ENCODE assay signal across 1 cellular context in the genomic region with DNA sequence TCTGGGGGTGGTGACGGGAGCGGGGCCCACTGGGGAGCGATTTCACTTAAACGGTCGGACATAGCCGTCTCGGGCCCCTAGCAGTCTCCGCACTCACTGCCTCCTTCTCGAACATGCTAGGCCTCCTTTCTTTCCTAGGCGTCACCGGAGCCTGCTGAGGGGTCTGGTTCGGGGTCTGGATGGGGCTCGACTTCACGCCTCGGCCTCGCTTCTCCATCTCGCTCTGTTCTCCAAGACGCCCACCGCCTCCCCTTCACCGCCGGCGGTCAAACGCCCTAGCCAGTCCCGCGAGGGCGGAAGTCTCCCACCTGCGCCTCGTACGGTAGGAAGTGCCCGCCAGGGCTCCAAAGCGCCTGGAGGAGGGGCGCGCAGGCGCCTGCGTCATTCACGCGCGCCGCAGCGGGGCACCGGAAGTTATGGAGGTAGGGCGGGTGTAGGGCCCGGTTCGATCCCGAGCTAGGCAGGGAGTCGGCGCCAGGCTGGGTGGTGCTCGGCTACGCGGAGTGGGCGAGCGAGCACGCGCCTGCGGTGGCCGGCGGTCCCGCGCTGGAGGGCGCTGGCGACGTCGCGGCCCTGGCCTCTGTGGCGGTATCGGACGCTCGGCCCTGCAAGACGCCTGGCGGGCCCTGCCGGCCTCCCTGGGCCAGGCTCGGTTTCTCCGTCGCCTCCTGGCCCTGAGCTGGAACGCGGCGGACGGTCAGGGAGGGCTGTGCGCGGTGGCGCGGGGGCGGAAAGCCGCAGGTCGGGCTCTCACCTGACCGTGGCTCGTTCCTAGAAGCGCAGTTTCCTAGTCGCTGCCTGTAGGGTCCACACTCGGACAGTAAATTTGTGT.
TF ChIP-seq lines count a peak whose summit lies in the region.

A gene with protein sequence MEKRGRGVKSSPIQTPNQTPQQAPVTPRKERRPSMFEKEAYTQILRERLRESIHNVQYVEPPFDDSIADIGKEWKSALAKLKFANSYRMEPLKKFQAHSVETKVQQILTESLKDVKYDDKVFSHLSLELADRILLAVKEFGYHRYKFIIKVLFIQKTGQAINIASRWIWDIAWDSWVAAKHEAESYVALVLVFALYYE (minus strand): TSS at position 331 of the 832 bp plus-strand sequence. CDS start 114 bp downstream, at position 217.
TSS of gene ERMARD (plus strand) at position 381 of the 832 bp plus-strand sequence. CDS start at position 417, 36 bp downstream.

TF ChIP-seq in neural cell, 6 proteins besides CTCF, POLR2A, EP300 and RAD21:
- TF ChIP-seq POLR2AphosphoS5 (IDR thresholded peaks at IDR 0.05), result peak; percentile 96
- TF ChIP-seq EZH2 (IDR thresholded peaks at IDR 0.05; ENCODE audit: borderline replicate concordance, insufficient read depth, low read length, poor library complexity, severe bottlenecking), result no peak
- TF ChIP-seq SMC3 (conservative IDR thresholded peaks at IDR 0.05; ENCODE audit: poor library complexity), result peak; percentile 68
- TF ChIP-seq, protein P1, sequence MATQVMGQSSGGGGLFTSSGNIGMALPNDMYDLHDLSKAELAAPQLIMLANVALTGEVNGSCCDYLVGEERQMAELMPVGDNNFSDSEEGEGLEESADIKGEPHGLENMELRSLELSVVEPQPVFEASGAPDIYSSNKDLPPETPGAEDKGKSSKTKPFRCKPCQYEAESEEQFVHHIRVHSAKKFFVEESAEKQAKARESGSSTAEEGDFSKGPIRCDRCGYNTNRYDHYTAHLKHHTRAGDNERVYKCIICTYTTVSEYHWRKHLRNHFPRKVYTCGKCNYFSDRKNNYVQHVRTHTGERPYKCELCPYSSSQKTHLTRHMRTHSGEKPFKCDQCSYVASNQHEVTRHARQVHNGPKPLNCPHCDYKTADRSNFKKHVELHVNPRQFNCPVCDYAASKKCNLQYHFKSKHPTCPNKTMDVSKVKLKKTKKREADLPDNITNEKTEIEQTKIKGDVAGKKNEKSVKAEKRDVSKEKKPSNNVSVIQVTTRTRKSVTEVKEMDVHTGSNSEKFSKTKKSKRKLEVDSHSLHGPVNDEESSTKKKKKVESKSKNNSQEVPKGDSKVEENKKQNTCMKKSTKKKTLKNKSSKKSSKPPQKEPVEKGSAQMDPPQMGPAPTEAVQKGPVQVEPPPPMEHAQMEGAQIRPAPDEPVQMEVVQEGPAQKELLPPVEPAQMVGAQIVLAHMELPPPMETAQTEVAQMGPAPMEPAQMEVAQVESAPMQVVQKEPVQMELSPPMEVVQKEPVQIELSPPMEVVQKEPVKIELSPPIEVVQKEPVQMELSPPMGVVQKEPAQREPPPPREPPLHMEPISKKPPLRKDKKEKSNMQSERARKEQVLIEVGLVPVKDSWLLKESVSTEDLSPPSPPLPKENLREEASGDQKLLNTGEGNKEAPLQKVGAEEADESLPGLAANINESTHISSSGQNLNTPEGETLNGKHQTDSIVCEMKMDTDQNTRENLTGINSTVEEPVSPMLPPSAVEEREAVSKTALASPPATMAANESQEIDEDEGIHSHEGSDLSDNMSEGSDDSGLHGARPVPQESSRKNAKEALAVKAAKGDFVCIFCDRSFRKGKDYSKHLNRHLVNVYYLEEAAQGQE (IDR thresholded peaks at IDR 0.05; ENCODE audit: borderline replicate concordance), result peak; percentile 73
- TF ChIP-seq MXI1 (conservative IDR thresholded peaks at IDR 0.05; ENCODE audit: poor library complexity, severe bottlenecking), result peak; percentile 89
- TF ChIP-seq TAF1 (IDR thresholded peaks at IDR 0.05; ENCODE audit: low read depth), result no peak
